ENCODE assay signal across 10 cellular contexts in genomic region chr10:112956631-112957350, GRCh38. TPM values are rescaled to one million over a fixed set of nuclear protein-coding genes. Genes with fewer than 3 reads are reported as not detected.
DNase-seq lines count a peak whose midpoint lies in the region; ATAC-seq and TF ChIP-seq lines count a peak whose summit lies in the region.
"Had no signal": no experiment of that assay in that cellular context is flagged by ENCODE, and none has a peak within 500 bp of the region (broad histone marks: within the 10 kb centered on the region; RNA-seq: fewer than 3 reads in every experiment).

No MANE protein-coding gene starts in this region.

- peak overlapping the region; percentile 85 for H3K4me3 Mint-ChIP-seq in WTC11
- H3K4me3 Mint-ChIP-seq: activated CD8-positive, alpha-beta T cell treated with anti-CD3 and anti-CD28 coated beads, Interleukin-2, amount 10 ng/mL, durations not matched to agents 7 days and 5 days; stimulated activated naive CD8-positive, alpha-beta T cell treated with anti-CD3 and anti-CD28 coated beads, Interleukin-15, Interleukin-2, amounts not matched to agents 100 ng/mL and 50 ng/mL, for 24 hours had no signal

- peak overlapping the region; percentile 56 for H3K27ac ChIP-seq in suprapubic skin

- POLR2A ChIA-PET in WTC11 (lab: Charles Lee), result interaction anchor here (0.6 kb wide), 2 partner anchors 17 to 588 kb away, joined by 3 to 5 read pairs; no protein-coding TSS in a partner anchor

- peaks cover 33% of the 10 kb centered on the region for H3K36me3 Mint-ChIP-seq in WTC11

- peaks cover 79% of the 10 kb centered on the region for H3K4me1 ChIP-seq in suprapubic skin

- CTCF ChIA-PET in WTC11 (lab: Charles Lee), result no interaction called here

- TF ChIP-seq POLR2A in suprapubic skin (IDR thresholded peaks at IDR 0.05), result no peak

- peak overlapping the region; percentile 73 for H3K4me3 ChIP-seq in suprapubic skin

- peaks cover 79% of the 10 kb centered on the region for H3K4me1 Mint-ChIP-seq in WTC11

- 62% methylated on average over 10 of the region's 10 CpGs for WGBS in suprapubic skin

- H3K27me3 Mint-ChIP-seq in WTC11 (ENCODE audit: low read depth), result no peaks in the 10 kb centered on the region

- TF ChIP-seq EP300 in suprapubic skin (IDR thresholded peaks at IDR 0.05), result no peak

- TF ChIP-seq CTCF in WTC11 (IDR thresholded peaks at IDR 0.05), result no peak
- TF ChIP-seq CTCF in suprapubic skin (IDR thresholded peaks at IDR 0.05), result no peak

- H3K27ac Mint-ChIP-seq in WTC11, result peak overlapping the region; percentile 97
- H3K27ac Mint-ChIP-seq: activated CD8-positive, alpha-beta T cell treated with anti-CD3 and anti-CD28 coated beads, Interleukin-2, amount 10 ng/mL, durations not matched to agents 7 days and 5 days; stimulated activated naive CD8-positive, alpha-beta T cell treated with anti-CD3 and anti-CD28 coated beads, Interleukin-15, Interleukin-2, amounts not matched to agents 100 ng/mL and 50 ng/mL, for 24 hours had no signal

- H3K36me3 ChIP-seq in suprapubic skin, result no peaks in the 10 kb centered on the region

- no peaks in the 10 kb centered on the region for H3K9me3 ChIP-seq in suprapubic skin

- H3K27me3 ChIP-seq in suprapubic skin, result no peaks in the 10 kb centered on the region

- DNase-seq in NCI-H748 (lab: John Stamatoyannopoulos, UW; ENCODE audit: unreplicated experiment) (peak; percentile 18), NCI-H748 treated with DMSO at 0.1 percent for 48 hours (lab: John Stamatoyannopoulos, UW) (no peak), WTC11 (ENCODE audit: low spot score) (peak; percentile 25), left kidney (ENCODE audit: low read depth, low spot score) (peak; percentile 33), suprapubic skin (ENCODE audit: low spot score in 2 of 2) (no peak), Kasumi-1 (lab: John Stamatoyannopoulos, UW) (no peak)
- DNase-seq in stimulated activated CD4-positive, alpha-beta T cell treated with anti-CD3 and anti-CD28 coated beads, Interleukin-2, amount 100 ng/mL, for 24 hours, result no peak
- DNase-seq: activated CD8-positive, alpha-beta T cell treated with anti-CD3 and anti-CD28 coated beads, Interleukin-2, amount 10 ng/mL, durations not matched to agents 7 days and 5 days had no signal

- ATAC-seq in WTC11, result 0 out of 2 replicates have a peak, but pooled peaks have one; percentile 3
- no peak for ATAC-seq in HG03108 (IDR thresholded peaks at IDR 0.05; ENCODE audit: unreplicated experiment)
- ATAC-seq: activated CD8-positive, alpha-beta T cell treated with anti-CD3 and anti-CD28 coated beads, Interleukin-2, amount 10 ng/mL, durations not matched to agents 7 days and 5 days had no signal

- peaks cover 8% of the 10 kb centered on the region for H3K9me3 Mint-ChIP-seq in WTC11

TF ChIP-seq in WTC11, 78 proteins besides CTCF, POLR2A, EP300 and RAD21 (continues in another document):
- TF ChIP-seq SP1 (CRISPR knock-in tag; conservative IDR thresholded peaks at IDR 0.05) (peak; percentile 42), ZNF671 (CRISPR knock-in tag; IDR thresholded peaks at IDR 0.05) (no peak), ERG (CRISPR knock-in tag; IDR thresholded peaks at IDR 0.05) (no peak), MLX (CRISPR knock-in tag; IDR thresholded peaks at IDR 0.05) (no peak), ZNF281 (CRISPR knock-in tag; IDR thresholded peaks at IDR 0.05) (peak; percentile 65; the same call in 1 of the 2 replicates), KAT7 (CRISPR knock-in tag; IDR thresholded peaks at IDR 0.05; ENCODE audit: borderline replicate concordance) (no peak), NFE2L1 (CRISPR knock-in tag; IDR thresholded peaks at IDR 0.05) (0 out of 2 replicates have a peak, but pooled peaks have one; percentile 38), PREB (CRISPR knock-in tag; IDR thresholded peaks at IDR 0.05; ENCODE audit: borderline replicate concordance) (no peak), FOXK1 (CRISPR knock-in tag; IDR thresholded peaks at IDR 0.05) (peak; percentile 35; the same call in 1 of the 2 replicates), MAX (CRISPR knock-in tag; IDR thresholded peaks at IDR 0.05) (no peak), ZNF532 (CRISPR knock-in tag; IDR thresholded peaks at IDR 0.05; ENCODE audit: borderline replicate concordance) (no peak), JUN (CRISPR knock-in tag; IDR thresholded peaks at IDR 0.05) (no peak), ZNF121 (CRISPR knock-in tag; IDR thresholded peaks at IDR 0.05) (no peak), ETV6 (CRISPR knock-in tag; IDR thresholded peaks at IDR 0.05) (no peak), EMX1 (CRISPR knock-in tag; IDR thresholded peaks at IDR 0.05) (no peak)

RNA-seq across cellular contexts. Expression of gene TCF7L2, which starts 6.7 kb away (rescaled TPM):
- total RNA-seq in WTC11 (2021) (44.5 to 51.4 TPM (median 51.1 TPM) in 3 replicates), suprapubic skin (10 to 100 TPM in 3 of 4 donors, 1 to 10 TPM in 1; 9.9 to 23.3 (median 15.2) TPM)

Comparison
In these comparisons a context has a peak if more than half of its experiments do, and no peak if none do; other contexts are left out.
1. DNase-seq: peak in NCI-H748 (single experiment), WTC11 (single experiment) and left kidney (single experiment); none in NCI-H748 treated with DMSO at 0.1 percent for 48 hours (single experiment), suprapubic skin (0 of 2), stimulated activated CD4-positive, alpha-beta T cell treated with anti-CD3 and anti-CD28 coated beads, Interleukin-2, amount 100 ng/mL, for 24 hours (0 of 2) and Kasumi-1 (0 of 2).